4 cellular contexts compared by ENCODE assay signal in the genomic region with DNA sequence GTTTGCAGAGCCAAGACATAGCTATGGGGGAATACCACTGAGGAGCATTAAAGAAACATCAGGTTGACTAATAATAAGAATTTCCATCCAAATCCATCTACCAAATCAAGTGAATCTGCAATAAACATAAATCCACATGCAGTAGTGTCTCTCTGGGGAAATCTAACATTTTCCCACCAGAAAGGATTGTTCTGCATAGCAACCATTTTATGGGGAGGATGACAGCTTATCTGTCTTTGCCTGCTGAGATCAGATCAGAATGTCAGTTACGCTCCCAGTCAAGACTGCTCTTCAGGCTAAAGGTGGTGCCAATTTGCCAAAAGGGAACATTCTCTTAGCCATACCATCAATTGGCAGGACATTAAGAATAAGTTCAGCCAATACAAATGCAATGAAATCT.
"Had no signal": no experiment of that assay in that cellular context is flagged by ENCODE, and none has a peak within 500 bp of the region (broad histone marks: within the 10 kb centered on the region; RNA-seq: fewer than 3 reads in every experiment).

No MANE protein-coding gene starts in this region.

- DNase-seq: IMR-90 had no signal

- H3K27ac ChIP-seq: HL-60 had no signal

- H3K4me3 ChIP-seq: K562 had no signal

- ATAC-seq: HepG2, K562 had no signal
